Comparison of ENCODE assay signal across 17 cellular contexts in the genomic region with DNA sequence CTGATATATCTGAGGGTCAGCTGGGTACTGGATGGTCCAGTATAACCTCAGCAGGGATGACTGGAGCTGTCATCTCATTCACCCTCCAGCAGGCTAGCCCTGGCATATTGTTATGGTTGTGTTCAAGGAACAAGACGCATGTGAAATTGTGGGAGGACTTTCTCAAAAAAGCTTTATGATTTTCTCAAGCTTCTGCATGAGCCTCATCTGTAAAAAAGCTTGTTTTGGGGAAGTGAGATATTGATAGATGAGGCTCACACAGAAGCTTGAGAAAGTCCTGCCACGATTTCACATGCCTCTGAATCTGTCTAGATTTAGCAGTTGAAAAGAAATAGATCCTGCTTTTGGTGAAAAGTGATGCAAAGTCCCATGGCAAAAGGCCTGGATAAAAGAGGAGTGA.
DNase-seq lines count a peak whose midpoint lies in the region; ATAC-seq and TF ChIP-seq lines count a peak whose summit lies in the region.
"Had no signal": no experiment of that assay in that cellular context is flagged by ENCODE, and none has a peak within 500 bp of the region (broad histone marks: within the 10 kb centered on the region; RNA-seq: fewer than 3 reads in every experiment).

No MANE protein-coding gene starts in this region.

- intact Hi-C loops in heart left ventricle (cut with DNase I): no loop called here

- no peak for TF ChIP-seq POLR2A in heart left ventricle (IDR thresholded peaks at IDR 0.05)

- ATAC-seq in GM18858 (IDR thresholded peaks at IDR 0.05; ENCODE audit: unreplicated experiment) (peak; percentile 87), GM21447 (IDR thresholded peaks at IDR 0.05; ENCODE audit: unreplicated experiment) (peak; percentile 77), HG03066 (IDR thresholded peaks at IDR 0.05; ENCODE audit: low read depth, unreplicated experiment) (peak; percentile 80), heart left ventricle (no peak)
- ATAC-seq: activated T-cell treated with anti-CD3 and anti-CD28 coated beads, Interleukin-2, amount 50 U/mL, for 4 hours; gastrocnemius medialis; right cardiac atrium had no signal

- H3K36me3 ChIP-seq in heart left ventricle: no peaks in the 10 kb centered on the region
- H3K36me3 ChIP-seq: BE2C, gastrocnemius medialis had no signal

- no peak overlapping the region for H3K4me3 ChIP-seq in heart left ventricle
- H3K4me3 ChIP-seq: gastrocnemius medialis had no signal

- 77 to 90% (median 83%) methylated on average over 2 of the region's 2 CpGs for WGBS in heart left ventricle, 4 donors

- peaks cover 0 to 4% (median 0%) of the 10 kb centered on the region in 12 donors for H3K9me3 ChIP-seq in heart left ventricle
- H3K9me3 ChIP-seq: BE2C, gastrocnemius medialis had no signal

- TF ChIP-seq CTCF in heart left ventricle (IDR thresholded peaks at IDR 0.05): no peak

- H3K27ac ChIP-seq in heart left ventricle: no peak overlapping the region
- H3K27ac ChIP-seq: gastrocnemius medialis, KMS-11 had no signal

- peak; percentile 46 for DNase-seq in SIG-M5 treated with dmso at 0.1 percent for 504 hours (lab: John Stamatoyannopoulos, UW; ENCODE audit: unreplicated experiment)
- no peak for DNase-seq in activated gamma-delta T cell (lab: John Stamatoyannopoulos, UW)
- DNase-seq in heart left ventricle: no peak
- DNase-seq in UCSD-AML1 (lab: John Stamatoyannopoulos, UW; ENCODE audit: unreplicated experiment): no peak
- DNase-seq in nucleus accumbens (lab: John Stamatoyannopoulos, UW): no peak
- DNase-seq: activated CD4-positive, alpha-beta T cell treated with anti-CD3 and anti-CD28 coated beads, Interleukin-2, amount 10 ng/mL, durations not matched to agents 24 days and 14 days; activated T-cell treated with anti-CD3 and anti-CD28 coated beads, Interleukin-2, amount 50 U/mL, for 4 hours; BE2C; central memory CD4-positive, alpha-beta T cell; DMS53; gastrocnemius medialis; NCI-H524 treated with DMSO at 0.1 percent for 48 hours; right cardiac atrium had no signal

- H3K4me1 ChIP-seq in heart left ventricle: no peaks in the 10 kb centered on the region
- H3K4me1 ChIP-seq: BE2C, gastrocnemius medialis had no signal

- H3K27me3 ChIP-seq in heart left ventricle: no peaks in the 10 kb centered on the region
- H3K27me3 ChIP-seq: BE2C, gastrocnemius medialis had no signal

Comparison
In these comparisons a context has a peak if more than half of its experiments do, and no peak if none do; other contexts are left out.
1. ATAC-seq: peak in GM18858 (single experiment), GM21447 (single experiment) and HG03066 (single experiment); none in heart left ventricle (0 of 4).